ENCODE assay signal across 1 cellular context in the genomic region with DNA sequence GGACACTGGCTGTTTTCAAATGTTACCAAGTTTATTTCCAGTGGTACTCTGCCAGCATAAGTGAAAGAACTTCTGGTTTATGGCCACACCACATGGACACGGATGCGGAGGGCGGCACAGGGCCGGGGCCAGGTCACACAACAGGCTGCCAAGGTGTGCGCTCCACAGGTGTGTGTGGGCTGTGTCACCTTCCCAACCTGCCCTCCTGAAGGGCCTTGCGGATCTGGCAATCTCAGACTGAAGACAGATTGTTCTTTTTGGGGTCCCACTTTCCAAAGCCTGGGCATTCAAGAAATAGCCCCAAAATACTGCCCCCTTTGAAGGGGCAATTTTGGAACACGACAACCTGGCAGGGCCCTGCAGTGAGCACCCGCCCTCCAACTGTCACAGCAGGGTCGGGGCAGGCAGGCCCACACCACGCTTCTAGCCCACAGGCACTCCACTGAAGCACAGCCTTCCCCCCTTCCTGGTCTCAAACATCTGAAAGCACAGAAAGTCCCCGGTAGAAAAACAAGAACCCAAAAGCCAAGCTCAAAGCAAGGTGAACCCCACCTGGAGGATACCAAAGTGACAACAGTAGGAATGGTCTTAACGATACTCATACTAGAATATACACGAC.
TF ChIP-seq lines count a peak whose summit lies in the region.

No MANE protein-coding gene starts in this region.

TF ChIP-seq in IMR-90, 13 proteins besides CTCF, POLR2A, EP300 and RAD21:
- TF ChIP-seq MAFK (IDR thresholded peaks at IDR 0.05; ENCODE audit: low read depth, low read length), result no peak
- no peak for TF ChIP-seq FOS (IDR thresholded peaks at IDR 0.05; ENCODE audit: low read depth, low read length)
- no peak for TF ChIP-seq MAZ (IDR thresholded peaks at IDR 0.05; ENCODE audit: borderline replicate concordance, low read depth, low read length)
- no peak for TF ChIP-seq MXI1 (IDR thresholded peaks at IDR 0.05; ENCODE audit: borderline replicate concordance, low read depth, low read length)
- no peak for TF ChIP-seq CEBPB (IDR thresholded peaks at IDR 0.05; ENCODE audit: low read depth, low read length)
- TF ChIP-seq RFX5 (IDR thresholded peaks at IDR 0.05; ENCODE audit: low read depth, low read length), result no peak
- no peak for TF ChIP-seq CHD1 (IDR thresholded peaks at IDR 0.05; ENCODE audit: low read depth, low read length)
- no peak for TF ChIP-seq NFE2L2 (IDR thresholded peaks at IDR 0.05; ENCODE audit: low read depth, low read length)
- no peak for TF ChIP-seq SMC3 (IDR thresholded peaks at IDR 0.05; ENCODE audit: low read depth, low read length)
- no peak for TF ChIP-seq ELK1 (IDR thresholded peaks at IDR 0.05; ENCODE audit: borderline replicate concordance, low read depth, low read length)
- TF ChIP-seq RCOR1 (IDR thresholded peaks at IDR 0.05; ENCODE audit: insufficient replicate concordance, low read length), result no peak
- TF ChIP-seq BHLHE40 (IDR thresholded peaks at IDR 0.05; ENCODE audit: low read depth, low read length), result no peak
- no peak for TF ChIP-seq USF2 (IDR thresholded peaks at IDR 0.05; ENCODE audit: low read depth, low read length)
TF ChIP-seq in IMR-90: peak in this region for 0.
